In the genomic region with DNA sequence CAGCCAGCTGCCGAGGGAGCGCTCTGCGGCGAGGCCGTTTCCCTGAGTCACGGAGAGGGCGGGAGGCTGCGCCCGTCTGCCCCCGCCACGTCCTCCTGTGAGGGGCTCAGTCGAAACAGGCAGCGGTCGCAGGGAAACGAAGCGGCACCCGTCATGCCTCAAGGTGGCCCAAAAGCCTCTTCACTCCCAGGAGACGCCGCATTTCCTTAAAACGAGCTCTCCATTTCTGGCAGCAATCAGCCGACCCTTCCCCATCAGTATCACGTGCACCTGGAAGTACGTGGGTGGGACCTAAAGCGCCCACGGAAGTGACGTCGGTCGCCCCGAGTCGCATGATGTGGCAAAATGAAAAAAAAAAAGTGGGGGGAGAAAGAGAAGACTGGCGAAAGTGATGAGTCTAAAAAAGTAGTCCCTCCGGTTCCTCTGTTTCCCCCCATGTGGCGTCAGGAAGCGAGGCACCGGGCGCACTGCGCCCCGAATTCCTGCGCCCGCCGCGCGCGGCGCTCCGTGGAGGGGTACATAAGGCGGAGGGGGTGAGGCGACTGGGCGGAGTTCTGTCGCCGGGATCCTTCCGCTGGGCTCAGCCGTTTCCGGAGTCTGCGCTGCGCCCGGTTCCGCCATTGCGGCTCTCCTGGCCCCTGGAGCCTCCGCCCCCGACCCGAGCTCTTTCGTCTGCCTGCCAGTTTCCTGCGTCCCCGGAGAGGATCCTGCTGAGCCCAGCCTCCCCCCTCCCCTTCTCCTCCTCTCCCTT, we compare ENCODE assay signal across 8 cellular contexts. TPM values are rescaled to one million over a fixed set of nuclear protein-coding genes. Genes with fewer than 3 reads are reported as not detected.
DNase-seq lines count a peak whose midpoint lies in the region; ATAC-seq, FAIRE-seq and TF ChIP-seq lines count a peak whose summit lies in the region.

A gene (plus strand): TSS at position 583 of the 751 bp plus-strand sequence. CDS start 237 bp downstream, outside the sequence.

- H3K4me2 ChIP-seq in KMS-11 = peak within 1 kb of the TSS; percentile 88

- peak; percentile 77 for TF ChIP-seq POLR2A in esophagus muscularis mucosa (IDR thresholded peaks at IDR 0.05; ENCODE audit: low read depth)

- H4K20me1 ChIP-seq in KMS-11 (ENCODE audit: insufficient read depth) = peaks cover 34% of the 10 kb centered on the region

- intact Hi-C loops in esophagus muscularis mucosa (cut with DNase I) = no loop called here

- H3K79me2 ChIP-seq in KMS-11 (ENCODE audit: insufficient read depth, low read depth) = peaks cover 54% of the 10 kb centered on the region

- peaks cover 54% of the 10 kb centered on the region for H3K4me1 ChIP-seq in KMS-11 (ENCODE audit: low read depth, poor library complexity, severe bottlenecking)
- H3K4me1 ChIP-seq in esophagus muscularis mucosa = peaks cover 40 to 52% (median 47%) of the 10 kb centered on the region in 4 donors
- H3K4me1 ChIP-seq in muscle layer of duodenum (ENCODE audit: control insufficient read depth in 1 of 2, insufficient read depth in 2 of 2, low read length in 2 of 2) = peaks cover 17 to 37% of the 10 kb centered on the region in 2 donors

- H3K9ac ChIP-seq in KMS-11 = peak within 1 kb of the TSS; percentile 93

- peak; percentile 2 for TF ChIP-seq EP300 in esophagus muscularis mucosa (IDR thresholded peaks at IDR 0.05)

- no peaks in the 10 kb centered on the region for H3K9me3 Mint-ChIP-seq in activated T-cell treated with anti-CD3 and anti-CD28 coated beads, Interleukin-2, amount 50 U/mL, for 72 hours

- TF ChIP-seq CTCF in KMS-11 (conservative IDR thresholded peaks at IDR 0.05; ENCODE audit: low read depth, low read length) = no peak
- no peak for TF ChIP-seq CTCF in esophagus muscularis mucosa (IDR thresholded peaks at IDR 0.05)

- peak within 1 kb of the TSS; percentile 50 for H2AFZ ChIP-seq in KMS-11 (ENCODE audit: low read depth)

- H3K36me3 Mint-ChIP-seq in activated T-cell treated with anti-CD3 and anti-CD28 coated beads, Interleukin-2, amount 50 U/mL, for 72 hours (ENCODE audit: insufficient read depth in 2 of 2) = peaks cover 7 to 14% of the 10 kb centered on the region in 2 donors

- peak; percentile 61 for ATAC-seq in GM21737 (IDR thresholded peaks at IDR 0.05; ENCODE audit: unreplicated experiment)
- peak; percentile 89 to 90 for ATAC-seq in activated T-cell treated with anti-CD3 and anti-CD28 coated beads, Interleukin-2, amount 50 U/mL, for 72 hours (replicated peaks in 1 of 2)

- no peaks in the 10 kb centered on the region for H3K27me3 ChIP-seq in KMS-11 (ENCODE audit: insufficient read depth, low read depth)
- H3K27me3 ChIP-seq in esophagus muscularis mucosa = no peaks in the 10 kb centered on the region
- H3K27me3 ChIP-seq in muscle layer of duodenum (ENCODE audit: low read depth, low read length) = no peaks in the 10 kb centered on the region

- H3K27ac ChIP-seq in KMS-11 = peak within 1 kb of the TSS; percentile 94
- H3K27ac ChIP-seq in esophagus muscularis mucosa (replicated peaks in 1 of 4) = peak within 1 kb of the TSS; percentile 98 to 100 (median 99)
- peak within 1 kb of the TSS; percentile 100 for H3K27ac ChIP-seq in muscle layer of duodenum (ENCODE audit: low read length)

- H3K27ac Mint-ChIP-seq in activated T-cell treated with anti-CD3 and anti-CD28 coated beads, Interleukin-2, amount 50 U/mL, for 72 hours = peak within 1 kb of the TSS; percentile 98

- peak within 1 kb of the TSS; percentile 85 to 91 for H3K4me3 Mint-ChIP-seq in activated T-cell treated with anti-CD3 and anti-CD28 coated beads, Interleukin-2, amount 50 U/mL, for 72 hours

- no peaks in the 10 kb centered on the region for H3K9me3 ChIP-seq in esophagus muscularis mucosa
- H3K9me3 ChIP-seq in muscle layer of duodenum (ENCODE audit: control insufficient read depth in 1 of 2, low read length in 2 of 2) = no peaks in the 10 kb centered on the region

- H3K36me3 ChIP-seq in KMS-11 (ENCODE audit: insufficient read depth) (no peaks in the 10 kb centered on the region), esophagus muscularis mucosa (no peaks in the 10 kb centered on the region), muscle layer of duodenum (ENCODE audit: control insufficient read depth in 1 of 2, insufficient read depth in 2 of 2, low read length in 2 of 2) (peaks cover 0 to 15% of the 10 kb centered on the region in 2 donors)

- no peaks in the 10 kb centered on the region for H3K27me3 Mint-ChIP-seq in activated T-cell treated with anti-CD3 and anti-CD28 coated beads, Interleukin-2, amount 50 U/mL, for 72 hours (ENCODE audit: low read depth)

- 0% methylated on average over 35 of the region's 65 CpGs for WGBS in esophagus muscularis mucosa

- DNase-seq in DMS53 treated with DMSO at 0.1 percent for 48 hours (lab: John Stamatoyannopoulos, UW; ENCODE audit: unreplicated experiment) (peak; percentile 86), RCC 7860 (ENCODE audit: low spot score) (peak; percentile 83), esophagus muscularis mucosa (ENCODE audit: extremely low spot score) (peak; percentile 98)
- peak; percentile 94 to 97 for DNase-seq in activated T-cell treated with anti-CD3 and anti-CD28 coated beads, Interleukin-2, amount 50 U/mL, for 72 hours
- peak; percentile 78 to 95 for DNase-seq in stimulated activated CD8-positive, alpha-beta memory T cell treated with anti-CD3 and anti-CD28 coated beads, Interleukin-7, amount 100 ng/mL, for 4 hours (ENCODE audit: low read depth in 2 of 2)

- FAIRE-seq in RCC 7860 (lab: Jason Lieb, UNC) = peak; percentile 4

- H3K4me1 Mint-ChIP-seq in activated T-cell treated with anti-CD3 and anti-CD28 coated beads, Interleukin-2, amount 50 U/mL, for 72 hours (ENCODE audit: low read depth) = peaks cover 51% of the 10 kb centered on the region

- no peak within 1 kb of the TSS for H3K4me3 ChIP-seq in KMS-11 (IDR thresholded peaks at IDR 0.05; ENCODE audit: insufficient read depth, low read depth, low read length)
- peak within 1 kb of the TSS; percentile 95 to 98 (median 96) for H3K4me3 ChIP-seq in esophagus muscularis mucosa
- peak within 1 kb of the TSS; percentile 75 to 98 for H3K4me3 ChIP-seq in muscle layer of duodenum (ENCODE audit: low read depth in 1 of 2, low read length in 2 of 2)

RNA-seq across cellular contexts. Expression of the gene that starts here (rescaled TPM):
- total RNA-seq in activated T-cell treated with anti-CD3 and anti-CD28 coated beads, Interleukin-2, amount 50 U/mL, for 72 hours = 100 to 1,000 TPM; 144 to 149 TPM
- 100 to 1,000 TPM; 206 to 283 (median 252) TPM for total RNA-seq in esophagus muscularis mucosa
